4 cellular contexts compared by ENCODE assay signal in the genomic region with DNA sequence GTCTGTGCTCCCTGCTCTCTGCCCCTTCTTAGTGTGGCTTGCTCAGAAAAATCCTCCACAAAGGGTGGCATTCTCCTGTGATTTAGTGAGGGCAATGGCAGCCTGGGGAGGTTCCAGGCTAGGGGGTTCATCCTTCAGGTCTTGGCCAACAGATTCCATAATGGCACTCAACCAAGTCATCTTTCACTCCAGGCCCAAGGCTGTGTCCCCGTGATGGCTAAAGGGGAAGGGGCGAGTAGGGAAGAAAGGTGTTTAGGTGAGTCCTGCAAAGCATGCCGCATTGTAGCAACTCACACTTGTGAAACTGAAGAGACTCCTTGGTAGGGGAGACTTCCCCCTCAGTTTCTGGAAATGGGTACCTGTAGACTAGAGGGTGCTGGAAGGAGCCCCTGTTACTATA.
"Had no signal": no experiment of that assay in that cellular context is flagged by ENCODE, and none has a peak within 500 bp of the region (broad histone marks: within the 10 kb centered on the region; RNA-seq: fewer than 3 reads in every experiment).

No MANE protein-coding gene starts in this region.

- DNase-seq: H9, HCEC 1CT, KBM-7 had no signal

- H3K4me2 ChIP-seq: GM23338 had no signal

- H3K4me3 ChIP-seq: GM23338 had no signal

- ATAC-seq: GM23338 had no signal

- H2AFZ ChIP-seq: GM23338 had no signal
